Comparison of ENCODE assay signal across 8 cellular contexts in the genomic region with DNA sequence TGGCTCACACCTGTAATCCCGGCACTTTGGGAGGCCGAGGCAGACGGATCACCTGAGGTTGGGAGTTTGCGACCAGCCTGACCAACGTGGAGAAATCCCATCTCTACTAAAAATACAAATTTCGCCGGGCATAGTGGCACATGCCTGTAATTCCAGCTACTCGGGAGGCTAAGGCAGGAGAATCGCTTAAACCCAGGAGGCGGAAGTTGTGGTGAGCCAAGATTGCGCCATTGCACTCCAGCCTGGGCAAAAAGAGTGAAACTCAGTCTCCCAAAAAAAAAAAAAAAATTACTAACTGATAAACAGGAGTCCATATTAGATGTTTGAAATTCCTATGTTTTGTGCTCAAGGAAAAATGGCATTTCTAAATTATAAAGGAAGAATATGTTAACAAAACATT. TPM values are rescaled to one million over a fixed set of nuclear protein-coding genes. Genes with fewer than 3 reads are reported as not detected.
DNase-seq lines count a peak whose midpoint lies in the region; ATAC-seq, FAIRE-seq and TF ChIP-seq lines count a peak whose summit lies in the region.
"Not testable (repeated sequence)": the region's sequence is repeated elsewhere in the genome, so short reads cannot be mapped to it uniquely, and the experiment has no call there.

No MANE protein-coding gene starts in this region.

- not testable (repeated sequence) for H3K4me3 ChIP-seq in BLaER1 treated with 17β-estradiol and CSF1 and Interleukin-3, amounts not matched to agents 10 nM and 100 nM; K562; fibroblast of the aortic adventitia (ENCODE audit: low read depth, low read length); left ventricle myocardium inferior
- peak overlapping the region; percentile 22 for H3K4me3 ChIP-seq in NB4 (ENCODE audit: low read depth, low read length)
- peak overlapping the region in 1 of 2 experiments; percentile 16 for H3K4me3 ChIP-seq in neutrophil (ENCODE audit: low read depth in 1 of 2, low read length in 1 of 2)

- peaks cover 0 to 86% (median 27%) of the 10 kb centered on the region in 11 experiments; a peak in 15 of 22 replicates for H3K36me3 ChIP-seq in BLaER1 treated with 17β-estradiol and CSF1 and Interleukin-3, amounts not matched to agents 10 nM and 100 nM
- not testable (repeated sequence) for H3K36me3 ChIP-seq in K562 (ENCODE audit: control insufficient read depth, insufficient read depth, low read length); left ventricle myocardium inferior
- peaks cover 14% of the 10 kb centered on the region for H3K36me3 ChIP-seq in neutrophil

- H4K20me1 ChIP-seq in BLaER1 treated with 17β-estradiol and CSF1 and Interleukin-3, amounts not matched to agents 10 nM and 100 nM: peaks cover 49 to 100% (median 100%) of the 10 kb centered on the region in 11 experiments
- not testable (repeated sequence) for H4K20me1 ChIP-seq in K562 (replicated peaks; ENCODE audit: control insufficient read depth, insufficient read depth, low read length)

- in situ Hi-C loops in KBM-7 (cut with MboI; ENCODE audit: low pct_unique_long_range_greater_than_20kb, low sequenced_read_pairs); K562 (cut with MboI): not testable (repeated sequence)

- not testable (repeated sequence) for BruUV-seq in K562 (replicated peaks; lab: Mats Ljungman, UMichigan)

- H3K4me2 ChIP-seq in BLaER1 treated with 17β-estradiol and CSF1 and Interleukin-3, amounts not matched to agents 10 nM and 100 nM: peak overlapping the region in 7 of 11 experiments; percentile 9 to 55 (median 46); a peak in 14 of 22 replicates
- H3K4me2 ChIP-seq in K562 (ENCODE audit: insufficient read depth, low read length): not testable (repeated sequence)

- peak overlapping the region; percentile 31 for H3K27ac Mint-ChIP-seq in activated CD4-positive, alpha-beta T cell treated with anti-CD3 and anti-CD28 coated beads for 36 hours

- H3K9me3 Mint-ChIP-seq in activated CD4-positive, alpha-beta T cell treated with anti-CD3 and anti-CD28 coated beads for 36 hours (ENCODE audit: low read depth): not testable (repeated sequence)

- H3K9ac ChIP-seq in BLaER1 treated with 17β-estradiol and CSF1 and Interleukin-3, amounts not matched to agents 10 nM and 100 nM; K562 (ENCODE audit: insufficient read depth in 1 of 2, low read depth in 2 of 2, low read length in 2 of 2): not testable (repeated sequence)

- peak; percentile 31 for DNase-seq in KBM-7
- peak; percentile 76 for DNase-seq in NB4 (ENCODE audit: low read depth)
- not testable (repeated sequence) for DNase-seq in activated CD4-positive, alpha-beta T cell treated with anti-CD3 and anti-CD28 coated beads for 36 hours; K562 (ENCODE audit: extremely low read depth in 1 of 4, low spot score in 3 of 4)
- DNase-seq in fibroblast of the aortic adventitia (ENCODE audit: low read depth): peak; percentile 9
- DNase-seq in left ventricle myocardium inferior: peak; percentile 26

- H3K27ac ChIP-seq in BLaER1 treated with 17β-estradiol and CSF1 and Interleukin-3, amounts not matched to agents 10 nM and 100 nM; K562 (ENCODE audit: extremely low read depth, low read depth, low read length); left ventricle myocardium inferior (replicated peaks): not testable (repeated sequence)
- H3K27ac ChIP-seq in neutrophil: peak overlapping the region; percentile 61

- TF ChIP-seq CTCF in NB4 (IDR thresholded peaks at IDR 0.05; ENCODE audit: low read depth, low read length); K562 (IDR thresholded peaks at IDR 0.05 in 2 of 3, conservative IDR thresholded peaks at IDR 0.05 in 1 of 3; ENCODE audit: insufficient read depth in 2 of 3, low read depth in 1 of 3, low read length in 3 of 3); fibroblast of the aortic adventitia (IDR thresholded peaks at IDR 0.05; ENCODE audit: insufficient read depth, low read length); left ventricle myocardium inferior (IDR thresholded peaks at IDR 0.05; ENCODE audit: borderline replicate concordance); neutrophil (IDR thresholded peaks at IDR 0.05): not testable (repeated sequence)

- not testable (repeated sequence) for FAIRE-seq in K562 (lab: Jason Lieb, UNC)

- not testable (repeated sequence) for H3K9me1 ChIP-seq in K562 (ENCODE audit: control insufficient read depth, insufficient read depth, low read length)

- not testable (repeated sequence) for TF ChIP-seq POLR2A in NB4 (IDR thresholded peaks at IDR 0.05; ENCODE audit: extremely low read depth, insufficient read length); K562 (conservative IDR thresholded peaks at IDR 0.05)

- CTCF ChIA-PET in activated CD4-positive, alpha-beta T cell treated with anti-CD3 and anti-CD28 coated beads for 36 hours (lab: Charles Lee); K562 (lab: Yijun Ruan, JAX; ENCODE audit: low intra/inter-chr PET ratio): not testable (repeated sequence)

- TF ChIP-seq RAD21 in K562 (CRISPR knock-in tag; conservative IDR thresholded peaks at IDR 0.05 in 1 of 2, IDR thresholded peaks at IDR 0.05 in 1 of 2): not testable (repeated sequence)

- H3K4me1 Mint-ChIP-seq in activated CD4-positive, alpha-beta T cell treated with anti-CD3 and anti-CD28 coated beads for 36 hours: peaks cover 71% of the 10 kb centered on the region

- not testable (repeated sequence) for ATAC-seq in activated CD4-positive, alpha-beta T cell treated with anti-CD3 and anti-CD28 coated beads for 36 hours; K562

- H3K36me3 Mint-ChIP-seq in activated CD4-positive, alpha-beta T cell treated with anti-CD3 and anti-CD28 coated beads for 36 hours (ENCODE audit: low read depth): peaks cover 17% of the 10 kb centered on the region

- H3K4me3 Mint-ChIP-seq in activated CD4-positive, alpha-beta T cell treated with anti-CD3 and anti-CD28 coated beads for 36 hours: not testable (repeated sequence)

- not testable (repeated sequence) for H2AFZ ChIP-seq in K562 (ENCODE audit: low read depth, low read length)

- H3K79me2 ChIP-seq in K562 (ENCODE audit: control insufficient read depth, insufficient read depth, low read length): not testable (repeated sequence)

- not testable (repeated sequence) for TF ChIP-seq EP300 in K562 (IDR thresholded peaks at IDR 0.05; ENCODE audit: low read length)

- H3K27me3 ChIP-seq in BLaER1 treated with 17β-estradiol and CSF1 and Interleukin-3, amounts not matched to agents 10 nM and 100 nM; K562 (ENCODE audit: control insufficient read depth in 2 of 2, insufficient read depth in 2 of 2, low read length in 2 of 2); left ventricle myocardium inferior (ENCODE audit: low read depth); neutrophil: not testable (repeated sequence)

- POLR2A ChIA-PET in activated CD4-positive, alpha-beta T cell treated with anti-CD3 and anti-CD28 coated beads for 36 hours (lab: Charles Lee): interaction anchor here (0.6 kb wide), 1 partner anchor 414 kb away, joined by 6 read pairs; no protein-coding TSS in a partner anchor
- POLR2A ChIA-PET in K562 (lab: Yijun Ruan, JAX): not testable (repeated sequence)

- not testable (repeated sequence) for H3K27me3 Mint-ChIP-seq in activated CD4-positive, alpha-beta T cell treated with anti-CD3 and anti-CD28 coated beads for 36 hours

- intact Hi-C loops in activated CD4-positive, alpha-beta T cell treated with anti-CD3 and anti-CD28 coated beads for 36 hours (cut with DNase I, micrococcal nuclease); K562 (cut with micrococcal nuclease); left ventricle myocardium inferior (cut with micrococcal nuclease): not testable (repeated sequence)

- H3K9me3 ChIP-seq in BLaER1 treated with 17β-estradiol and CSF1 and Interleukin-3, amounts not matched to agents 10 nM and 100 nM (replicated peaks in 1 of 11): peaks cover 0 to 11% (median 0%) of the 10 kb centered on the region in 11 experiments; a peak in 4 of 22 replicates
- not testable (repeated sequence) for H3K9me3 ChIP-seq in K562 (replicated peaks; ENCODE audit: control insufficient read depth, insufficient read depth, low read depth, low read length); left ventricle myocardium inferior (replicated peaks); neutrophil

- peaks cover 15 to 91% (median 40%) of the 10 kb centered on the region in 10 experiments for H3K4me1 ChIP-seq in BLaER1 treated with 17β-estradiol and CSF1 and Interleukin-3, amounts not matched to agents 10 nM and 100 nM
- not testable (repeated sequence) for H3K4me1 ChIP-seq in K562 (replicated peaks in 1 of 2; ENCODE audit: control insufficient read depth in 2 of 2, insufficient read depth in 2 of 2, low read length in 2 of 2)
- H3K4me1 ChIP-seq in left ventricle myocardium inferior (peaks cover 53% of the 10 kb centered on the region), neutrophil (ENCODE audit: control insufficient read depth in 1 of 2, insufficient read depth in 1 of 2, low read depth in 1 of 2, low read length in 1 of 2) (peaks cover 39 to 49% of the 10 kb centered on the region in 2 experiments)

- 83% methylated on average over 11 of the region's 11 CpGs for WGBS in K562 (ENCODE audit: insufficient coverage, low coverage, missing lambda C conversion rate)

RNA-seq across cellular contexts. Expression of a gene that starts 14.7 kb away (rescaled TPM):
- 10 to 100 TPM; 17.9 to 28.7 TPM for total RNA-seq in activated CD4-positive, alpha-beta T cell treated with anti-CD3 and anti-CD28 coated beads for 36 hours
- 15.5 and 30.7 TPM in 2 replicates for total RNA-seq in K562 (2011; cell fraction: chromatin; rRNA removed; ENCODE audit: low replicate concordance)
- 5.2 and 9.6 TPM in 2 replicates for total RNA-seq in K562 (2011; cell fraction: nucleolus; rRNA removed)
- total RNA-seq in K562 (2011; cell fraction: nucleoplasm; rRNA removed): 11.7 and 17.5 TPM in 2 replicates
- total RNA-seq in K562 (2014; rRNA removed): 7.4 and 8.4 TPM in 2 replicates
- total RNA-seq in K562 (2014; rRNA removed; fragmentation: Illumina TruSeq; extraction: Trizol): 7.0 and 8.2 TPM in 2 replicates
- 3.5 and 4.1 TPM in 2 replicates for total RNA-seq in K562 (2015; rRNA removed; fragmentation: Illumina TruSeq; extraction: Trizol)
- total RNA-seq in K562 (2021): 7.6 and 7.8 TPM in 2 replicates
- 6.4 and 7.6 TPM in 2 replicates for polyA plus RNA-seq in K562 (2011; rRNA removed)
- 2.1 and 3.7 TPM in 2 replicates for polyA plus RNA-seq in K562 (2011; cell fraction: cytosol; rRNA removed)
- polyA plus RNA-seq in K562 (2011; cell fraction: nucleus; rRNA removed): 15.0 and 21.3 TPM in 2 replicates
- 2.9 and 5.2 TPM in 2 replicates for polyA plus RNA-seq in K562 (2012)
- 8.3 and 10.3 TPM in 2 replicates for polyA plus RNA-seq in K562 (2014; fragmentation: Illumina TruSeq; extraction: Trizol)
- 1 to 10 TPM in 1 of 2 experiments, under 1 TPM in 1; 0.90 to 1.3 TPM for polyA plus RNA-seq in K562 (2014; fragmentation: Nextera tagmentation; extraction: Ambion mirVana)
- polyA plus RNA-seq in K562 (2014; rRNA removed): 4.4 and 6.7 TPM in 2 replicates
- 21.0 and 23.1 TPM in 2 replicates for polyA minus RNA-seq in K562 (2011; rRNA and poly(A)+ RNA removed)
- 7.3 and 9.8 TPM in 2 replicates for polyA minus RNA-seq in K562 (2011; cell fraction: cytosol; rRNA and poly(A)+ RNA removed)
- 9.2 and 16.3 TPM in 2 replicates for polyA minus RNA-seq in K562 (2011; cell fraction: nucleus; rRNA and poly(A)+ RNA removed)
- total RNA-seq in fibroblast of the aortic adventitia (ENCODE audit: low replicate concordance): 6.6 and 6.9 TPM in 2 replicates
- 8.2 TPM for total RNA-seq in left ventricle myocardium inferior
